ENCODE assay signal across 13 cellular contexts in the genomic region with DNA sequence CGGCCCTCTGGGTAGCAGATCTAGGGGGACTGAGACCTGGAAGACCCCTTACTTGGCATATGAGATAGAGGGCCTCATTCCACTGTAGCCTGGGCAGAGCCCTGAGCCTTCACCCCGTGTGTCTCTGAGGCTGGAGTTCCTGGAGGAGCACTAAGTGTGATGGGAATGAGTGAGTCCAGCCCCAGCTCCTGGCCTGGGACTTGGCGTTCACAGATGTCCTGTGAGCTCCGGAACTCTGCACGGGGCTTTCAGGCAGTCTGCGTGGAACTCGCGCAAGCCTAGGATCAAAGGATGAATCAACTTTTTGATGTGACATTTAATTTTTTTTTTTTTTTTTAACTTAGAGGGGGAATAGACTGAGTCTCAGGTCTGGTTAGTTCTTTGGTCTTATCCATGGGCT. TPM values are rescaled to one million over a fixed set of nuclear protein-coding genes. Genes with fewer than 3 reads are reported as not detected.
DNase-seq lines count a peak whose midpoint lies in the region; ATAC-seq, FAIRE-seq and TF ChIP-seq lines count a peak whose summit lies in the region.
"Had no signal": no experiment of that assay in that cellular context is flagged by ENCODE, and none has a peak within 500 bp of the region (broad histone marks: within the 10 kb centered on the region; RNA-seq: fewer than 3 reads in every experiment).

No MANE protein-coding gene starts in this region.

- H3K9ac ChIP-seq in NT2/D1 (ENCODE audit: insufficient read length, low read depth) = peak overlapping the region; percentile 81

- H3K27me3 Mint-ChIP-seq in CD4-positive, CD25-positive, alpha-beta regulatory T cell = peaks cover 24% of the 10 kb centered on the region
- no peaks in the 10 kb centered on the region for H3K27me3 Mint-ChIP-seq in effector memory CD8-positive, alpha-beta T cell

- TF ChIP-seq EP300 in ovary (IDR thresholded peaks at IDR 0.05) = no peak

- no peak overlapping the region for H3K4me3 ChIP-seq in CD4-positive, CD25-positive, alpha-beta regulatory T cell (ENCODE audit: low read depth, low read length)
- peak overlapping the region; percentile 70 for H3K4me3 ChIP-seq in NT2/D1 (ENCODE audit: insufficient read length, low read depth)
- H3K4me3 ChIP-seq in ovary = peak overlapping the region; percentile 74
- H3K4me3 ChIP-seq in heart right ventricle = no peak overlapping the region
- H3K4me3 ChIP-seq: SK-N-MC had no signal

- no peak for TF ChIP-seq POLR2A in ovary (IDR thresholded peaks at IDR 0.05)

- H3K27ac ChIP-seq in CD4-positive, CD25-positive, alpha-beta regulatory T cell (ENCODE audit: insufficient read depth, low read length, poor library complexity, severe bottlenecking) = no peak overlapping the region
- H3K27ac ChIP-seq in ovary (no peak overlapping the region), heart right ventricle (no peak overlapping the region)
- H3K27ac ChIP-seq: SK-N-MC had no signal

- DNase-seq in CD4-positive, CD25-positive, alpha-beta regulatory T cell = no peak
- DNase-seq in NT2/D1 (ENCODE audit: low read depth, low spot score) = no peak
- no peak for DNase-seq in effector memory CD8-positive, alpha-beta T cell
- DNase-seq in ovary = peak in 3 of 5 donors; percentile 32 to 47 (median 44)
- DNase-seq in RCC 7860 (ENCODE audit: low spot score) = no peak
- DNase-seq in heart right ventricle = no peak
- DNase-seq: mesenchymal stem cell, NCI-H1417, NCI-H69 had no signal

- peaks cover 0 to 31% (median 18%) of the 10 kb centered on the region in 4 donors for H3K4me1 Mint-ChIP-seq in CD4-positive, CD25-positive, alpha-beta regulatory T cell
- peaks cover 9 to 17% of the 10 kb centered on the region in 2 donors for H3K4me1 Mint-ChIP-seq in effector memory CD8-positive, alpha-beta T cell (ENCODE audit: low read depth in 2 of 2)

- H3K36me3 ChIP-seq in CD4-positive, CD25-positive, alpha-beta regulatory T cell (ENCODE audit: control insufficient read depth, insufficient read depth, low read length) = no peaks in the 10 kb centered on the region
- H3K36me3 ChIP-seq in NT2/D1 (ENCODE audit: insufficient read depth, insufficient read length, low read length) (peaks cover 36% of the 10 kb centered on the region), ovary (no peaks in the 10 kb centered on the region), heart right ventricle (no peaks in the 10 kb centered on the region)

- peak overlapping the region; percentile 26 to 88 (median 82) for H3K4me3 Mint-ChIP-seq in CD4-positive, CD25-positive, alpha-beta regulatory T cell
- H3K4me3 Mint-ChIP-seq in effector memory CD8-positive, alpha-beta T cell = peak overlapping the region; percentile 74 to 78

- FAIRE-seq in RCC 7860 (lab: Jason Lieb, UNC) = no peak

- H3K27me3 ChIP-seq in CD4-positive, CD25-positive, alpha-beta regulatory T cell (ENCODE audit: control insufficient read depth, insufficient read depth, low read length) = no peaks in the 10 kb centered on the region
- H3K27me3 ChIP-seq in NT2/D1 (ENCODE audit: insufficient read depth, insufficient read length) (peaks cover 34% of the 10 kb centered on the region), ovary (no peaks in the 10 kb centered on the region), heart right ventricle (peaks cover 0 to 52% (median 26%) of the 10 kb centered on the region in 7 donors)

- WGBS in ovary, 3 donors = 64 to 86% (median 81%) methylated on average over 8 of the region's 8 CpGs
- 76 to 79% methylated on average over 8 of the region's 8 CpGs for WGBS in heart right ventricle, 2 donors

- TF ChIP-seq CTCF in ovary (IDR thresholded peaks at IDR 0.05) = no peak
- TF ChIP-seq CTCF in heart right ventricle (IDR thresholded peaks at IDR 0.05) = no peak

- no peak for ATAC-seq in CD4-positive, CD25-positive, alpha-beta regulatory T cell (ENCODE audit: low read depth in 2 of 2)
- ATAC-seq in effector memory CD8-positive, alpha-beta T cell (replicated peaks) = no peak
- no peak for ATAC-seq in HG03342 (IDR thresholded peaks at IDR 0.05; ENCODE audit: unreplicated experiment)
- no peak for ATAC-seq in HG02798 (IDR thresholded peaks at IDR 0.05; ENCODE audit: poor library complexity, unreplicated experiment)
- no peak for ATAC-seq in heart right ventricle
- ATAC-seq: activated CD4-positive, CD25-positive, alpha-beta regulatory T cell treated with anti-CD3 and anti-CD28 coated beads, Interleukin-2, amount 50 U/mL, for 24 hours had no signal

- H3K4me1 ChIP-seq in CD4-positive, CD25-positive, alpha-beta regulatory T cell (ENCODE audit: control insufficient read depth, insufficient read depth, low read length, poor library complexity, severe bottlenecking) = peaks cover 34% of the 10 kb centered on the region
- H3K4me1 ChIP-seq in NT2/D1 (ENCODE audit: insufficient read depth, insufficient read length) = peaks cover 6% of the 10 kb centered on the region
- H3K4me1 ChIP-seq in ovary (ENCODE audit: insufficient read depth) = peaks cover 4% of the 10 kb centered on the region
- peaks cover 0 to 14% (median 9%) of the 10 kb centered on the region in 9 donors for H3K4me1 ChIP-seq in heart right ventricle

- intact Hi-C loops in ovary (cut with DNase I) (no loop called here), heart right ventricle (cut with DNase I) (no loop called here)

- peak overlapping the region in 2 of 3 donors; percentile 60 to 71 for H3K27ac Mint-ChIP-seq in CD4-positive, CD25-positive, alpha-beta regulatory T cell
- H3K27ac Mint-ChIP-seq in effector memory CD8-positive, alpha-beta T cell = peak overlapping the region; percentile 67 to 85

- H3K9me3 ChIP-seq in CD4-positive, CD25-positive, alpha-beta regulatory T cell (ENCODE audit: control insufficient read depth in 2 of 2, low read length in 2 of 2) = no peaks in the 10 kb centered on the region
- no peaks in the 10 kb centered on the region for H3K9me3 ChIP-seq in NT2/D1 (ENCODE audit: insufficient read depth, low read length)
- H3K9me3 ChIP-seq in ovary = no peaks in the 10 kb centered on the region
- no peaks in the 10 kb centered on the region for H3K9me3 ChIP-seq in heart right ventricle

- peaks cover 7% of the 10 kb centered on the region for H3K36me3 Mint-ChIP-seq in CD4-positive, CD25-positive, alpha-beta regulatory T cell
- peaks cover 24% of the 10 kb centered on the region for H3K36me3 Mint-ChIP-seq in effector memory CD8-positive, alpha-beta T cell (ENCODE audit: insufficient read depth)

- H3K9me3 Mint-ChIP-seq in CD4-positive, CD25-positive, alpha-beta regulatory T cell = peaks cover 0 to 2% (median 0%) of the 10 kb centered on the region in 7 donors
- no peaks in the 10 kb centered on the region for H3K9me3 Mint-ChIP-seq in effector memory CD8-positive, alpha-beta T cell

RNA-seq across cellular contexts. Expression of gene NKD1, which starts 1.8 kb away (rescaled TPM):
- total RNA-seq in CD4-positive, CD25-positive, alpha-beta regulatory T cell = 2.4 TPM
- under 1 TPM in 3 of 4 donors, not detected in 1; 0.10 to 0.76 (median 0.54) TPM for polyA plus RNA-seq in CD4-positive, CD25-positive, alpha-beta regulatory T cell
- 10 to 100 TPM in 6 of 7 donors, 1 to 10 TPM in 1; 3.3 to 72.1 (median 17.4) TPM for total RNA-seq in ovary
- 1 to 10 TPM; 2.5 to 6.8 TPM for polyA plus RNA-seq in ovary
- 1 to 10 TPM in 1 of 10 donors, under 1 TPM in 9; 0.22 to 1.1 (median 0.52) TPM for total RNA-seq in heart right ventricle
- under 1 TPM; 0.22 TPM for polyA plus RNA-seq in heart right ventricle

Comparison
In these comparisons a context has a peak if more than half of its experiments do, and no peak if none do; other contexts are left out.
1. DNase-seq: peak in ovary (3 of 5); none in CD4-positive, CD25-positive, alpha-beta regulatory T cell (0 of 3), NT2/D1 (single experiment), effector memory CD8-positive, alpha-beta T cell (0 of 3), RCC 7860 (single experiment) and heart right ventricle (0 of 2).
2. H3K4me3 ChIP-seq: peak in NT2/D1 (single experiment) and ovary (single experiment); none in CD4-positive, CD25-positive, alpha-beta regulatory T cell (single experiment) and heart right ventricle (0 of 10).